16 cellular contexts compared by ENCODE assay signal in genomic region chr2:29644949-29645348, GRCh38.
"Had no signal": no experiment of that assay in that cellular context is flagged by ENCODE, and none has a peak within 500 bp of the region (broad histone marks: within the 10 kb centered on the region; RNA-seq: fewer than 3 reads in every experiment).

No MANE protein-coding gene starts in this region.

- H3K4me1 Mint-ChIP-seq: stimulated activated naive CD8-positive, alpha-beta T cell treated with anti-CD3 and anti-CD28 coated beads, Interleukin-15, amount 100 ng/mL, for 72 hours had no signal

- H3K27me3 ChIP-seq: breast epithelium, hepatocyte, ovary, testis had no signal

- H3K9me3 ChIP-seq: ovary, testis had no signal

- H3K4me2 ChIP-seq: hepatocyte had no signal

- H3K36me3 ChIP-seq: breast epithelium, ovary had no signal

- H3K4me3 ChIP-seq: breast epithelium, hepatocyte, ovary, testis had no signal

- H3K27ac Mint-ChIP-seq: activated naive CD8-positive, alpha-beta T cell; stimulated activated naive CD8-positive, alpha-beta T cell treated with anti-CD3 and anti-CD28 coated beads, Interleukin-15, amount 100 ng/mL, for 72 hours had no signal

- H2AFZ ChIP-seq: hepatocyte had no signal

- H3K4me1 ChIP-seq: breast epithelium, testis had no signal

- DNase-seq: activated CD4-positive, alpha-beta T cell treated with anti-CD3 and anti-CD28 coated beads, Interleukin-2, amount 50 U/mL, for 4 hours; activated CD4-positive, CD25-positive, alpha-beta regulatory T cell treated with anti-CD3 and anti-CD28 coated beads, Interleukin-2, amount 50 U/mL, for 72 hours; activated gamma-delta T cell; activated T-cell treated with anti-CD3 and anti-CD28 coated beads, Interleukin-2, amount 50 U/mL, for 4 hours; kidney; left ventricle myocardium superior; mesendoderm; nephron progenitor cell; ovary; stimulated activated CD4-positive, alpha-beta T cell treated with anti-CD3 and anti-CD28 coated beads, Interleukin-4, amount 100 ng/mL, for 24 hours; stimulated activated naive CD8-positive, alpha-beta T cell treated with anti-CD3 and anti-CD28 coated beads, Interleukin-15, amount 100 ng/mL, for 72 hours; T-helper 2 cell; testis had no signal

- ATAC-seq: activated T-cell treated with anti-CD3 and anti-CD28 coated beads, Interleukin-2, amount 50 U/mL, for 4 hours; left ventricle myocardium superior; stimulated activated naive CD8-positive, alpha-beta T cell treated with anti-CD3 and anti-CD28 coated beads, Interleukin-15, amount 100 ng/mL, for 72 hours had no signal

- H3K4me3 Mint-ChIP-seq: activated naive CD8-positive, alpha-beta T cell; activated T-cell treated with anti-CD3 and anti-CD28 coated beads, Interleukin-2, amount 50 U/mL, for 4 hours; nephron progenitor cell; stimulated activated naive CD8-positive, alpha-beta T cell treated with anti-CD3 and anti-CD28 coated beads, Interleukin-15, amount 100 ng/mL, for 72 hours had no signal

- H3K79me2 ChIP-seq: hepatocyte had no signal

- H3K27ac ChIP-seq: breast epithelium, hepatocyte, ovary, testis had no signal

- H3K36me3 Mint-ChIP-seq: activated naive CD8-positive, alpha-beta T cell had no signal
